In the genomic region with DNA sequence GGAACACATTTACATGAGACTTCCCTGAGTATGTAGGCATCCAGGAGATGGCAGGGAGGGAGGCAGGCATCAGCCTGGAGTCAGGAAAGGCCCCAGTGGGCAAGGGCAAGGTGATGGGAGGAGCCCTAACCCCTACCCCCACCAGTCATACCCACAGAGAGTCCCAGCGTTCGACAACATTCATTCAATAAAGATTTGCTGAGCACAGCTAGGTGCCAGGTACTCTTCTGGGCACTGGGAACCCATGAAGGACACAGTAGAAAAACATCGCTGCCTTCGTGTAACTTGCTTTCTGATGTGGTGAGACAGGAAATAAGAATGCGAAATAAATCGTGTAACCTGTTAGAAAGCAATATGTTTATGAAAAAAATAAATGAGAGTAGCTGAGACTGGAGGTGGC, we compare ENCODE assay signal across 26 cellular contexts.
"Had no signal": no experiment of that assay in that cellular context is flagged by ENCODE, and none has a peak within 500 bp of the region (broad histone marks: within the 10 kb centered on the region; RNA-seq: fewer than 3 reads in every experiment).

No MANE protein-coding gene starts in this region.

- H3K4me1 ChIP-seq: psoas muscle, right lobe of liver had no signal

- H3K27me3 Mint-ChIP-seq: naive B cell; stimulated activated naive CD8-positive, alpha-beta T cell treated with anti-CD3 and anti-CD28 coated beads, Interleukin-15, Interleukin-2, amounts not matched to agents 100 ng/mL and 50 ng/mL, for 24 hours; type B pancreatic cell had no signal

- H3K4me3 Mint-ChIP-seq: immature natural killer cell; mesothelial cell of epicardium; naive B cell; natural killer cell treated with Interleukin-12 subunit alpha and Interleukin-12 subunit beta and Interleukin-15 and Interleukin-18, amount 100 ng/mL, for 72 hours; neural progenitor cell; stimulated activated naive B cell treated with anti-CD40 and anti-IgM and Interleukin-4, amounts not matched to agents 10 μg/mL and 1 μg/mL and 100 μg/mL, for 72 hours; stimulated activated naive CD8-positive, alpha-beta T cell treated with anti-CD3 and anti-CD28 coated beads, Interleukin-15, Interleukin-2, amounts not matched to agents 100 ng/mL and 50 ng/mL, for 24 hours; type B pancreatic cell had no signal

- H3K36me3 Mint-ChIP-seq: immature natural killer cell; mesothelial cell of epicardium; naive B cell; natural killer cell treated with Interleukin-12 subunit alpha and Interleukin-12 subunit beta and Interleukin-15 and Interleukin-18, amount 100 ng/mL, for 72 hours; neural progenitor cell; stimulated activated naive B cell treated with anti-CD40 and anti-IgM and Interleukin-4, amounts not matched to agents 10 μg/mL and 1 μg/mL and 100 μg/mL, for 72 hours; type B pancreatic cell had no signal

- H3K9me3 Mint-ChIP-seq: immature natural killer cell; naive B cell; natural killer cell treated with Interleukin-12 subunit alpha and Interleukin-12 subunit beta and Interleukin-15 and Interleukin-18, amount 100 ng/mL, for 72 hours; stimulated activated naive B cell treated with anti-CD40 and anti-IgM and Interleukin-4, amounts not matched to agents 10 μg/mL and 1 μg/mL and 100 μg/mL, for 72 hours; stimulated activated naive CD8-positive, alpha-beta T cell treated with anti-CD3 and anti-CD28 coated beads, Interleukin-15, Interleukin-2, amounts not matched to agents 100 ng/mL and 50 ng/mL, for 24 hours; type B pancreatic cell had no signal

- H3K4me1 Mint-ChIP-seq: immature natural killer cell, naive B cell had no signal

- H3K27ac ChIP-seq: heart left ventricle, left ventricle myocardium inferior, neural progenitor cell, neutrophil, parathyroid adenoma, psoas muscle, right lobe of liver, skin epidermis, tibial nerve, vagina had no signal

- H3K27ac Mint-ChIP-seq: immature natural killer cell; mesothelial cell of epicardium; naive B cell; natural killer cell treated with Interleukin-12 subunit alpha and Interleukin-12 subunit beta and Interleukin-15 and Interleukin-18, amount 100 ng/mL, for 72 hours; neural progenitor cell; stimulated activated naive B cell treated with anti-CD40 and anti-IgM and Interleukin-4, amounts not matched to agents 10 μg/mL and 1 μg/mL and 100 μg/mL, for 72 hours; stimulated activated naive CD8-positive, alpha-beta T cell treated with anti-CD3 and anti-CD28 coated beads, Interleukin-15, Interleukin-2, amounts not matched to agents 100 ng/mL and 50 ng/mL, for 24 hours; type B pancreatic cell had no signal

- H3K9me3 ChIP-seq: heart left ventricle, left ventricle myocardium inferior, neutrophil, psoas muscle, right lobe of liver, tibial nerve, vagina had no signal

- ATAC-seq: heart left ventricle; natural killer cell treated with Interleukin-12 subunit alpha and Interleukin-12 subunit beta and Interleukin-15 and Interleukin-18, amount 100 ng/mL, for 72 hours; psoas muscle; right lobe of liver; stimulated activated naive B cell treated with anti-CD40 and anti-IgM and Interleukin-4, amounts not matched to agents 10 μg/mL and 1 μg/mL and 100 μg/mL, for 72 hours had no signal

- H3K36me3 ChIP-seq: heart left ventricle, left ventricle myocardium inferior, neural progenitor cell, neutrophil, right lobe of liver, tibial nerve, vagina had no signal

- H3K27me3 ChIP-seq: heart left ventricle, neural progenitor cell, right lobe of liver, tibial nerve, vagina had no signal

- H3K4me3 ChIP-seq: heart left ventricle, left ventricle myocardium inferior, lung, neural progenitor cell, psoas muscle, right lobe of liver, skin epidermis, tibial nerve, vagina had no signal

- DNase-seq: heart left ventricle; hypothalamus; immature natural killer cell; left ventricle myocardium inferior; mesendoderm; naive B cell; occipital lobe; psoas muscle; right lobe of liver; stimulated activated CD4-positive, alpha-beta T cell treated with anti-CD3 and anti-CD28 coated beads, Interleukin-12 subunit alpha, Interleukin-12 subunit beta, amount 100 ng/mL, for 4 hours; stimulated activated CD4-positive, alpha-beta T cell treated with anti-CD3 and anti-CD28 coated beads, Interleukin-15, amount 100 ng/mL, for 24 hours; stimulated activated CD4-positive, alpha-beta T cell treated with anti-CD3 and anti-CD28 coated beads, Interleukin-2, amount 100 ng/mL, for 24 hours; stimulated activated CD4-positive, alpha-beta T cell treated with anti-CD3 and anti-CD28 coated beads, Interleukin-4, amount 100 ng/mL, for 1 hour; stimulated activated naive B cell treated with anti-CD40 and anti-IgM and Interleukin-4, amounts not matched to agents 10 μg/mL and 1 μg/mL and 100 μg/mL, for 72 hours; substantia nigra had no signal
